In genomic region chr18:13219576-13219975, GRCh38 we compare ENCODE assay signal across 10 cellular contexts. TPM values are rescaled to one million over a fixed set of nuclear protein-coding genes. Genes with fewer than 3 reads are reported as not detected.
DNase-seq lines count a peak whose midpoint lies in the region; ATAC-seq and TF ChIP-seq lines count a peak whose summit lies in the region.
"Had no signal": no experiment of that assay in that cellular context is flagged by ENCODE, and none has a peak within 500 bp of the region (broad histone marks: within the 10 kb centered on the region; RNA-seq: fewer than 3 reads in every experiment).

No MANE protein-coding gene starts in this region.

- no peak for ATAC-seq in gastroesophageal sphincter

- H3K4me1 ChIP-seq in gastroesophageal sphincter, result peaks cover 7 to 80% (median 56%) of the 10 kb centered on the region in 3 donors
- peaks cover 0 to 72% (median 69%) of the 10 kb centered on the region in 4 donors for H3K4me1 ChIP-seq in sigmoid colon

- H3K36me3 ChIP-seq in gastroesophageal sphincter (no peaks in the 10 kb centered on the region), sigmoid colon (no peaks in the 10 kb centered on the region)

- H3K4me3 Mint-ChIP-seq in Calu3 (ENCODE audit: low read depth, unreplicated experiment), result peak overlapping the region; percentile 13

- DNase-seq in Calu3, result no peak
- peak; percentile 39 for DNase-seq in NCI-H69 (lab: John Stamatoyannopoulos, UW)
- DNase-seq in sigmoid colon, result no peak
- no peak for DNase-seq in NCI-H2171 (lab: John Stamatoyannopoulos, UW)
- no peak for DNase-seq in Kasumi-1 (lab: John Stamatoyannopoulos, UW)
- DNase-seq in 8988T, result no peak
- DNase-seq: activated CD4-positive, CD25-positive, alpha-beta regulatory T cell treated with anti-CD3 and anti-CD28 coated beads, Interleukin-2, amount 50 U/mL, for 72 hours had no signal

- no peak for TF ChIP-seq POLR2A in gastroesophageal sphincter (IDR thresholded peaks at IDR 0.05)
- TF ChIP-seq POLR2A in sigmoid colon (IDR thresholded peaks at IDR 0.05), result no peak

- BruUV-seq in Calu3 (replicated peaks; lab: Mats Ljungman, UMichigan), result no TSS peak

- TF ChIP-seq EP300 in gastroesophageal sphincter (IDR thresholded peaks at IDR 0.05) (no peak), sigmoid colon (IDR thresholded peaks at IDR 0.05) (no peak)

- peaks cover 6% of the 10 kb centered on the region for H3K36me3 Mint-ChIP-seq in Calu3 (ENCODE audit: insufficient read depth, unreplicated experiment)

- H3K27ac ChIP-seq in gastroesophageal sphincter (peak overlapping the region in 3 of 4 donors; percentile 64 to 93 (median 92)), sigmoid colon (peak overlapping the region; percentile 87 to 94 (median 90))

- TF ChIP-seq CTCF in Calu3 (IDR thresholded peaks at IDR 0.05; ENCODE audit: unreplicated experiment) (no peak), gastroesophageal sphincter (IDR thresholded peaks at IDR 0.05) (no peak), sigmoid colon (IDR thresholded peaks at IDR 0.05) (no peak)

- H3K27ac Mint-ChIP-seq in Calu3 (ENCODE audit: unreplicated experiment), result no peak overlapping the region

- intact Hi-C loops in Calu3 (cut with micrococcal nuclease; ENCODE audit: unreplicated experiment) (loop anchor here (10.0 kb wide), 3 partner anchors 55 to 415 kb away; no protein-coding TSS in a partner anchor), sigmoid colon (cut with DNase I) (loop anchor here (5.0 kb wide), 1 partner anchor 393 kb away; no protein-coding TSS in a partner anchor)

- 13 to 22% methylated on average over 1 to 3 of the region's 5 CpGs for WGBS in gastroesophageal sphincter (ENCODE audit: low coverage in 1 of 2), 2 donors
- 20 to 40% methylated on average over 5 of the region's 5 CpGs for WGBS in sigmoid colon, 2 donors

- H3K9me3 Mint-ChIP-seq in Calu3 (ENCODE audit: low read depth, unreplicated experiment), result no peaks in the 10 kb centered on the region

- H3K27me3 ChIP-seq in gastroesophageal sphincter (no peaks in the 10 kb centered on the region), sigmoid colon (no peaks in the 10 kb centered on the region)

- CTCF ChIA-PET in Calu3 (lab: Charles Lee), result no interaction called here

- no peaks in the 10 kb centered on the region for H3K9me3 ChIP-seq in gastroesophageal sphincter
- no peaks in the 10 kb centered on the region for H3K9me3 ChIP-seq in sigmoid colon

- H3K27me3 Mint-ChIP-seq in Calu3 (ENCODE audit: unreplicated experiment), result peaks cover 82% of the 10 kb centered on the region

- peak overlapping the region; percentile 64 to 75 for H3K4me3 ChIP-seq in gastroesophageal sphincter
- H3K4me3 ChIP-seq in sigmoid colon, result peak overlapping the region in 3 of 4 donors; percentile 75 to 93 (median 81)

- H3K4me1 Mint-ChIP-seq in Calu3 (ENCODE audit: low read depth, unreplicated experiment), result no peaks in the 10 kb centered on the region

RNA-seq across cellular contexts. Expression of gene LDLRAD4, which starts 1.0 kb away (rescaled TPM):
- total RNA-seq in Calu3 (2022) (0.44 and 0.50 TPM in 2 replicates), gastroesophageal sphincter (10 to 100 TPM; 28.1 to 85.9 (median 55.2) TPM), sigmoid colon (10 to 100 TPM; 17.2 to 28.2 (median 18.2) TPM)
- 10 to 100 TPM in 1 of 3 donors, 1 to 10 TPM in 2; 1.2 to 12.2 (median 2.5) TPM for polyA plus RNA-seq in sigmoid colon
- total RNA-seq: LHCN-M2 had no signal
- polyA plus RNA-seq: keratinocyte had no signal

Comparison
In these comparisons a context has a peak if more than half of its experiments do, and no peak if none do; other contexts are left out.
1. RNA of gene LDLRAD4, which starts 1.0 kb away (total RNA-seq): 28.1 to 85.9 TPM in gastroesophageal sphincter and 17.2 to 28.2 TPM in sigmoid colon; 0.44 to 0.50 TPM in Calu3; every median in the first group is over 10 times any median in the second.